In the genomic region with DNA sequence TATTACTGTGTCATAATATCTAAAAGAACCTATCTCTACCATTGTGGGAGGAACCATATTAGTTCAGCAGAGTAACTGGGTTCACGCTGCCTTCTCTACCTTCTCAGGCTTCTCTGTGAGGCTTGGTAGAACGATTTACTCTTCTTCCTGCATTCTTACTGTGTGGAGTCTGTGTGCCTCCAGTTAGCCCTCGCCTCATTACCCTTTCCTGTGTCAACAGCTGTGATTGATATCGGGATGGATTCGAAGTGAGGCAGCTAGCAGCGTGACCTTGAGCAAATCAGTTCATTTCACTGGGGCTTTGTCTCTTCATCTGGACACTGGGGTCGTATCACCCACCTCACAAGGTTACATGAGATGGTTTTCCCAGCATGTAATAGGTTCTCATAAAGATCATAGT, we compare ENCODE assay signal across 19 cellular contexts. TPM values are rescaled to one million over a fixed set of nuclear protein-coding genes. Genes with fewer than 3 reads are reported as not detected.
DNase-seq lines count a peak whose midpoint lies in the region; FAIRE-seq and TF ChIP-seq lines count a peak whose summit lies in the region.
"Had no signal": no experiment of that assay in that cellular context is flagged by ENCODE, and none has a peak within 500 bp of the region (broad histone marks: within the 10 kb centered on the region; RNA-seq: fewer than 3 reads in every experiment).

No MANE protein-coding gene starts in this region.

- H3K4me3 Mint-ChIP-seq in progenitor cell of endocrine pancreas (ENCODE audit: low read depth): no peak overlapping the region
- H3K4me3 Mint-ChIP-seq: CD4-positive, alpha-beta memory T cell; GM23338 had no signal

- H3K9me3 ChIP-seq in transverse colon: no peaks in the 10 kb centered on the region
- H3K9me3 ChIP-seq: BLaER1 had no signal

- TF ChIP-seq POLR2A in GM12891 (IDR thresholded peaks at IDR 0.05; ENCODE audit: low read depth, low read length) (no peak), transverse colon (IDR thresholded peaks at IDR 0.05) (no peak)

- FAIRE-seq in GM12891 (lab: Jason Lieb, UNC) (no peak), D721Med (lab: Jason Lieb, UNC) (no peak)
- FAIRE-seq: GM12878, H54 had no signal

- no peak for TF ChIP-seq EP300 in transverse colon (IDR thresholded peaks at IDR 0.05; ENCODE audit: low read depth)

- no peaks in the 10 kb centered on the region for H3K9me3 Mint-ChIP-seq in progenitor cell of endocrine pancreas (ENCODE audit: low read depth)
- H3K9me3 Mint-ChIP-seq: CD14-positive monocyte; CD4-positive, alpha-beta memory T cell; GM23338 had no signal

- in situ Hi-C loops in transverse colon (cut with MboI; ENCODE audit: low pct_ligation_motif_present in 1 of 4, low pct_unique_long_range_greater_than_20kb in 1 of 4, low sequenced_read_pairs in 3 of 4): no loop called here

- peak; percentile 58 for DNase-seq in Daoy (ENCODE audit: low read depth)
- peak; percentile 13 for DNase-seq in NCI-H446 treated with DMSO at 0.1 percent for 48 hours (lab: John Stamatoyannopoulos, UW)
- peak; percentile 40 for DNase-seq in kidney tubule cell (ENCODE audit: low spot score)
- DNase-seq in progenitor cell of endocrine pancreas (ENCODE audit: low spot score, unreplicated experiment): no peak
- no peak for DNase-seq in GM12891 (ENCODE audit: insufficient read length, low spot score)
- no peak for DNase-seq in D721Med (ENCODE audit: insufficient read length, low spot score)
- DNase-seq in transverse colon: no peak
- DNase-seq in MV-4-11 (lab: John Stamatoyannopoulos, UW): no peak
- DNase-seq: 8988T; CD4-positive, alpha-beta memory T cell; DMS79 treated with DMSO at 0.1 percent for 48 hours; EL; HCEC 1CT had no signal

- H3K27ac ChIP-seq in transverse colon: no peak overlapping the region
- H3K27ac ChIP-seq: BLaER1, HL-60 had no signal

- no peaks in the 10 kb centered on the region for H3K27me3 ChIP-seq in transverse colon
- H3K27me3 ChIP-seq: BLaER1 had no signal

- H3K4me3 ChIP-seq in transverse colon: no peak overlapping the region
- H3K4me3 ChIP-seq: BLaER1, GM12878, GM23338 had no signal

- no peaks in the 10 kb centered on the region for H3K36me3 ChIP-seq in transverse colon
- H3K36me3 ChIP-seq: BLaER1 had no signal

- intact Hi-C loops in transverse colon (cut with DNase I; ENCODE audit: low total_unique reads): no loop called here

- WGBS in transverse colon (ENCODE audit: low coverage in 1 of 2), 2 donors: 65% methylated on average over 4 to 7 of the region's 7 CpGs

- no peaks in the 10 kb centered on the region for H3K27me3 Mint-ChIP-seq in progenitor cell of endocrine pancreas

- H3K27ac Mint-ChIP-seq in progenitor cell of endocrine pancreas: peak overlapping the region; percentile 51
- H3K27ac Mint-ChIP-seq: CD4-positive, alpha-beta memory T cell; GM23338 had no signal

- H3K4me1 ChIP-seq in transverse colon: peaks cover 0 to 2% (median under 1%) of the 10 kb centered on the region in 4 donors
- H3K4me1 ChIP-seq: BLaER1 had no signal

- H3K4me1 Mint-ChIP-seq in progenitor cell of endocrine pancreas (ENCODE audit: low read depth): peaks cover 15% of the 10 kb centered on the region
- H3K4me1 Mint-ChIP-seq: GM23338 had no signal

- TF ChIP-seq CTCF in progenitor cell of endocrine pancreas (IDR thresholded peaks at IDR 0.05; ENCODE audit: unreplicated experiment) (no peak), D721Med (IDR thresholded peaks at IDR 0.05; ENCODE audit: insufficient read depth, missing control alignments) (no peak), transverse colon (IDR thresholded peaks at IDR 0.05) (no peak)

- H3K36me3 Mint-ChIP-seq in progenitor cell of endocrine pancreas (ENCODE audit: insufficient read depth): no peaks in the 10 kb centered on the region
- H3K36me3 Mint-ChIP-seq: CD14-positive monocyte had no signal

TF ChIP-seq in GM12891, 5 proteins besides CTCF, POLR2A, EP300 and RAD21:
- no peak for TF ChIP-seq TAF1 (IDR thresholded peaks at IDR 0.05; ENCODE audit: low read depth, low read length)
- TF ChIP-seq PAX5 (IDR thresholded peaks at IDR 0.05; ENCODE audit: insufficient read depth, low read length, severe bottlenecking): no peak
- no peak for TF ChIP-seq SPI1 (IDR thresholded peaks at IDR 0.05; ENCODE audit: low read depth, low read length)
- no peak for TF ChIP-seq POLR2AphosphoS5 (IDR thresholded peaks at IDR 0.05; ENCODE audit: low read depth, low read length)
- TF ChIP-seq POU2F2 (IDR thresholded peaks at IDR 0.05; ENCODE audit: low read depth, low read length): no peak

RNA-seq across cellular contexts. Expression of a gene that starts 4.6 kb away (rescaled TPM):
- 146 TPM in 2 replicates for total RNA-seq in Daoy (2014; rRNA removed; shearing (Covaris generic))
- total RNA-seq in progenitor cell of endocrine pancreas: 32.5 and 33.3 TPM in 2 replicates
- 39.9 TPM for polyA plus RNA-seq in GM12891 (2012; ENCODE audit: low read depth, missing spikeins)
- 10 to 100 TPM in 3 of 4 donors, not detected in 1; 13.7 to 17.9 (median 13.8) TPM for total RNA-seq in transverse colon

Comparison
In these comparisons a context has a peak if more than half of its experiments do, and no peak if none do; other contexts are left out.
1. DNase-seq: peak in Daoy (single experiment), NCI-H446 treated with DMSO at 0.1 percent for 48 hours (single experiment) and kidney tubule cell (single experiment); none in progenitor cell of endocrine pancreas (single experiment), GM12891 (single experiment), D721Med (single experiment), transverse colon (single experiment) and MV-4-11 (single experiment).